28 cellular contexts compared by ENCODE assay signal in genomic region chr22:22048318-22048942, GRCh38.
DNase-seq lines count a peak whose midpoint lies in the region; ATAC-seq, FAIRE-seq and TF ChIP-seq lines count a peak whose summit lies in the region.
"Had no signal": no experiment of that assay in that cellular context is flagged by ENCODE, and none has a peak within 500 bp of the region (broad histone marks: within the 10 kb centered on the region; RNA-seq: fewer than 3 reads in every experiment).

No MANE protein-coding gene starts in this region.

- H3K27me3 Mint-ChIP-seq in WTC11 (ENCODE audit: low read depth) (peaks cover 84% of the 10 kb centered on the region), GM23338 (ENCODE audit: insufficient read depth, low read depth, poor library complexity) (peaks cover 75% of the 10 kb centered on the region)

- POLR2A ChIA-PET in WTC11 (lab: Charles Lee): no interaction called here

- H3K4me1 Mint-ChIP-seq in WTC11 (no peaks in the 10 kb centered on the region), GM23338 (no peaks in the 10 kb centered on the region)
- H3K4me1 Mint-ChIP-seq: CD14-positive monocyte; CD8-positive, alpha-beta memory T cell had no signal

- no peak overlapping the region for H3K4me2 ChIP-seq in GM23338
- H3K4me2 ChIP-seq: PC-9 had no signal

- H3K27ac ChIP-seq in GM23338 (ENCODE audit: low read depth): no peak overlapping the region
- H3K27ac ChIP-seq: 22Rv1, PC-9, SJSA1 had no signal

- FAIRE-seq in A204.1 (lab: Jason Lieb, UNC): peak; percentile 62
- peak; percentile 83 for FAIRE-seq in frontal cortex (lab: Jason Lieb, UNC)

- peaks cover 100% of the 10 kb centered on the region for H3K27me3 ChIP-seq in GM23338 (ENCODE audit: insufficient read depth)

- H3F3A ChIP-seq in GM23338 (replicated peaks; ENCODE audit: low read depth): no peaks in the 10 kb centered on the region

- H3K4me3 Mint-ChIP-seq in WTC11: no peak overlapping the region
- H3K4me3 Mint-ChIP-seq in GM23338: no peak overlapping the region
- H3K4me3 Mint-ChIP-seq: CD8-positive, alpha-beta memory T cell had no signal

- no peaks in the 10 kb centered on the region for H3K9me3 Mint-ChIP-seq in WTC11
- H3K9me3 Mint-ChIP-seq in GM23338: peaks cover 6% of the 10 kb centered on the region; the same call in 1 of the 3 replicates

- H3K4me1 ChIP-seq in GM23338 (ENCODE audit: insufficient read depth): no peaks in the 10 kb centered on the region
- H3K4me1 ChIP-seq: BE2C, SJSA1 had no signal

- no peaks in the 10 kb centered on the region for H3K36me3 ChIP-seq in GM23338 (ENCODE audit: insufficient read depth)
- H3K36me3 ChIP-seq: BE2C, SJSA1 had no signal

- no peaks in the 10 kb centered on the region for H3K9me2 ChIP-seq in GM23338 (ENCODE audit: insufficient read depth)

- no peak overlapping the region for H2AFZ ChIP-seq in GM23338
- H2AFZ ChIP-seq: PC-9 had no signal

- ATAC-seq in WTC11: no peak
- ATAC-seq in GM18909 (IDR thresholded peaks at IDR 0.05; ENCODE audit: poor library complexity, unreplicated experiment): no peak
- no peak for ATAC-seq in HG02938 (IDR thresholded peaks at IDR 0.05; ENCODE audit: unreplicated experiment)
- no peak for ATAC-seq in GM23338
- ATAC-seq in GM18498 (IDR thresholded peaks at IDR 0.05; ENCODE audit: unreplicated experiment): no peak
- ATAC-seq: HCT116 had no signal

- no peaks in the 10 kb centered on the region for H3K79me2 ChIP-seq in GM23338 (replicated peaks; ENCODE audit: insufficient read depth)

- TF ChIP-seq CTCF in LNCaP clone FGC (IDR thresholded peaks at IDR 0.05; ENCODE audit: control insufficient read depth, extremely low read depth, insufficient read depth): no peak
- no peak for TF ChIP-seq CTCF in WTC11 (IDR thresholded peaks at IDR 0.05)
- no peak for TF ChIP-seq CTCF in GM23338 (conservative IDR thresholded peaks at IDR 0.05; ENCODE audit: low read depth in 2 of 2)

- H3K36me3 Mint-ChIP-seq in WTC11: no peaks in the 10 kb centered on the region
- no peaks in the 10 kb centered on the region for H3K36me3 Mint-ChIP-seq in GM23338 (ENCODE audit: low read depth)
- H3K36me3 Mint-ChIP-seq: CD14-positive monocyte; CD8-positive, alpha-beta memory T cell had no signal

- H4K20me1 ChIP-seq in GM23338 (replicated peaks; ENCODE audit: insufficient read depth): peaks cover 9% of the 10 kb centered on the region; the same call in 1 of the 2 replicates

- DNase-seq in LNCaP clone FGC (ENCODE audit: low read depth): peak; percentile 17
- no peak for DNase-seq in WTC11 (ENCODE audit: low spot score)
- no peak for DNase-seq in frontal cortex (ENCODE audit: low spot score in 2 of 2)
- no peak for DNase-seq in GM23338 (ENCODE audit: low spot score)
- DNase-seq: ACHN; BE2C; Calu3; CD8-positive, alpha-beta memory T cell; DND-41; Kasumi-1; MV-4-11; NCI-H1105; NCI-H1436 treated with DMSO at 0.1 percent for 48 hours; NCI-H187 treated with DMSO at 0.1 percent for 48 hours; NCI-H446; NCI-H524 treated with DMSO at 0.1 percent for 48 hours; NCI-H774; PC-9; Right ventricle myocardium superior; RPMI8226 had no signal

- CTCF ChIA-PET in WTC11 (lab: Charles Lee): interaction anchor here (0.8 to 1.6 kb wide), 4 partner anchors 12 to 64 kb away, joined by 4 to 13 read pairs (median 6); no protein-coding TSS in a partner anchor

- no peak overlapping the region for H3K27ac Mint-ChIP-seq in WTC11
- no peak overlapping the region for H3K27ac Mint-ChIP-seq in GM23338
- H3K27ac Mint-ChIP-seq: CD14-positive monocyte; CD8-positive, alpha-beta memory T cell had no signal

- H3K4me3 ChIP-seq in LNCaP clone FGC (ENCODE audit: low read depth, low read length) (no peak overlapping the region), GM23338 (no peak overlapping the region)
- H3K4me3 ChIP-seq: PC-9, SJSA1 had no signal

TF ChIP-seq in WTC11, 78 proteins besides CTCF, POLR2A, EP300 and RAD21:
- TF ChIP-seq SMAD3 (CRISPR knock-in tag; IDR thresholded peaks at IDR 0.05; ENCODE audit: borderline replicate concordance): no peak
- TF ChIP-seq HMGA2 (CRISPR knock-in tag; IDR thresholded peaks at IDR 0.05): peak; percentile 84; the same call in 1 of the 2 replicates
- TF ChIP-seq ZNF416 (CRISPR knock-in tag; IDR thresholded peaks at IDR 0.05): no peak

TF ChIP-seq in GM23338, 12 proteins besides CTCF, POLR2A, EP300 and RAD21:
- TF ChIP-seq, protein P1, sequence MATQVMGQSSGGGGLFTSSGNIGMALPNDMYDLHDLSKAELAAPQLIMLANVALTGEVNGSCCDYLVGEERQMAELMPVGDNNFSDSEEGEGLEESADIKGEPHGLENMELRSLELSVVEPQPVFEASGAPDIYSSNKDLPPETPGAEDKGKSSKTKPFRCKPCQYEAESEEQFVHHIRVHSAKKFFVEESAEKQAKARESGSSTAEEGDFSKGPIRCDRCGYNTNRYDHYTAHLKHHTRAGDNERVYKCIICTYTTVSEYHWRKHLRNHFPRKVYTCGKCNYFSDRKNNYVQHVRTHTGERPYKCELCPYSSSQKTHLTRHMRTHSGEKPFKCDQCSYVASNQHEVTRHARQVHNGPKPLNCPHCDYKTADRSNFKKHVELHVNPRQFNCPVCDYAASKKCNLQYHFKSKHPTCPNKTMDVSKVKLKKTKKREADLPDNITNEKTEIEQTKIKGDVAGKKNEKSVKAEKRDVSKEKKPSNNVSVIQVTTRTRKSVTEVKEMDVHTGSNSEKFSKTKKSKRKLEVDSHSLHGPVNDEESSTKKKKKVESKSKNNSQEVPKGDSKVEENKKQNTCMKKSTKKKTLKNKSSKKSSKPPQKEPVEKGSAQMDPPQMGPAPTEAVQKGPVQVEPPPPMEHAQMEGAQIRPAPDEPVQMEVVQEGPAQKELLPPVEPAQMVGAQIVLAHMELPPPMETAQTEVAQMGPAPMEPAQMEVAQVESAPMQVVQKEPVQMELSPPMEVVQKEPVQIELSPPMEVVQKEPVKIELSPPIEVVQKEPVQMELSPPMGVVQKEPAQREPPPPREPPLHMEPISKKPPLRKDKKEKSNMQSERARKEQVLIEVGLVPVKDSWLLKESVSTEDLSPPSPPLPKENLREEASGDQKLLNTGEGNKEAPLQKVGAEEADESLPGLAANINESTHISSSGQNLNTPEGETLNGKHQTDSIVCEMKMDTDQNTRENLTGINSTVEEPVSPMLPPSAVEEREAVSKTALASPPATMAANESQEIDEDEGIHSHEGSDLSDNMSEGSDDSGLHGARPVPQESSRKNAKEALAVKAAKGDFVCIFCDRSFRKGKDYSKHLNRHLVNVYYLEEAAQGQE (IDR thresholded peaks at IDR 0.05; ENCODE audit: unreplicated experiment): no peak
- TF ChIP-seq NANOG (IDR thresholded peaks at IDR 0.05; ENCODE audit: borderline replicate concordance): no peak
